ENCODE assay signal across 1 cellular context in the genomic region with DNA sequence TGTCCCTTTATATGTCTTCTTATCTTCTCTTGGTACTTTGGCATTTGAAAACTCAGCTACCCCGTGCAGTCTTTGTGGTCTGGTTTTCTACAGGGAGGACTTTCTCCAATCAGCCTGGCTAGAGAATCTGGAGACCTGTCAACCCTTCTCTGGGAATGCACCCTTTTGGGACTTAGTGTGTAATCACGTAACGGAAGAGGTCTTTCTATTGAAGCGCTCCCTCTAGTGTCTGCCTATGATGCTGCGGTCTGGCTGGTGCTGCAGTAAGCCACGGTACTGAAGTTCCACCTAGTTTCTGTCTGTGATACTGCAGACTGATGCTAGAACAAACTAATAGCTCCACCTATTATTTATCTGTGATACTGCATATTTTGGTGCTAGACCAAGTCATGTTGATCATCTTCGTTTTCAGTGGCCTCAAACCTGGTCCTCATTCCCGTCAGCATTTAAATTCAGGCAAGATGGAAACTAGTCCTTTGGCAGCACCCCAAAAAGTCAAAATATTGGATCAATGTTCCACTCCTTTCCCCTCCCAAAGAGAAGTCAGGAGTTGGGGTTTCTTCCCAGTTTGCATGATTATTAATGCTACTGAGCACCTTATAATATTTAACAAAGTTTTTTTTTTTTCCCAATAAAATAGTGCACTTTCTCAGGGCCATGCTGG.
TF ChIP-seq lines count a peak whose summit lies in the region.

No MANE protein-coding gene starts in this region.

TF ChIP-seq in K562, 482 proteins besides CTCF, POLR2A, EP300 and RAD21 (continues in another document):
- TF ChIP-seq HEY1 (CRISPR knock-in tag; IDR thresholded peaks at IDR 0.05; ENCODE audit: borderline replicate concordance), result no peak
- TF ChIP-seq, protein P1, sequence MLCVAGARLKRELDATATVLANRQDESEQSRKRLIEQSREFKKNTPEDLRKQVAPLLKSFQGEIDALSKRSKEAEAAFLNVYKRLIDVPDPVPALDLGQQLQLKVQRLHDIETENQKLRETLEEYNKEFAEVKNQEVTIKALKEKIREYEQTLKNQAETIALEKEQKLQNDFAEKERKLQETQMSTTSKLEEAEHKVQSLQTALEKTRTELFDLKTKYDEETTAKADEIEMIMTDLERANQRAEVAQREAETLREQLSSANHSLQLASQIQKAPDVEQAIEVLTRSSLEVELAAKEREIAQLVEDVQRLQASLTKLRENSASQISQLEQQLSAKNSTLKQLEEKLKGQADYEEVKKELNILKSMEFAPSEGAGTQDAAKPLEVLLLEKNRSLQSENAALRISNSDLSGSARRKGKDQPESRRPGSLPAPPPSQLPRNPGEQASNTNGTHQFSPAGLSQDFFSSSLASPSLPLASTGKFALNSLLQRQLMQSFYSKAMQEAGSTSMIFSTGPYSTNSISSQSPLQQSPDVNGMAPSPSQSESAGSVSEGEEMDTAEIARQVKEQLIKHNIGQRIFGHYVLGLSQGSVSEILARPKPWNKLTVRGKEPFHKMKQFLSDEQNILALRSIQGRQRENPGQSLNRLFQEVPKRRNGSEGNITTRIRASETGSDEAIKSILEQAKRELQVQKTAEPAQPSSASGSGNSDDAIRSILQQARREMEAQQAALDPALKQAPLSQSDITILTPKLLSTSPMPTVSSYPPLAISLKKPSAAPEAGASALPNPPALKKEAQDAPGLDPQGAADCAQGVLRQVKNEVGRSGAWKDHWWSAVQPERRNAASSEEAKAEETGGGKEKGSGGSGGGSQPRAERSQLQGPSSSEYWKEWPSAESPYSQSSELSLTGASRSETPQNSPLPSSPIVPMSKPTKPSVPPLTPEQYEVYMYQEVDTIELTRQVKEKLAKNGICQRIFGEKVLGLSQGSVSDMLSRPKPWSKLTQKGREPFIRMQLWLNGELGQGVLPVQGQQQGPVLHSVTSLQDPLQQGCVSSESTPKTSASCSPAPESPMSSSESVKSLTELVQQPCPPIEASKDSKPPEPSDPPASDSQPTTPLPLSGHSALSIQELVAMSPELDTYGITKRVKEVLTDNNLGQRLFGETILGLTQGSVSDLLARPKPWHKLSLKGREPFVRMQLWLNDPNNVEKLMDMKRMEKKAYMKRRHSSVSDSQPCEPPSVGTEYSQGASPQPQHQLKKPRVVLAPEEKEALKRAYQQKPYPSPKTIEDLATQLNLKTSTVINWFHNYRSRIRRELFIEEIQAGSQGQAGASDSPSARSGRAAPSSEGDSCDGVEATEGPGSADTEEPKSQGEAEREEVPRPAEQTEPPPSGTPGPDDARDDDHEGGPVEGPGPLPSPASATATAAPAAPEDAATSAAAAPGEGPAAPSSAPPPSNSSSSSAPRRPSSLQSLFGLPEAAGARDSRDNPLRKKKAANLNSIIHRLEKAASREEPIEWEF (CRISPR knock-in tag; IDR thresholded peaks at IDR 0.05), result no peak
- TF ChIP-seq, protein P2, sequence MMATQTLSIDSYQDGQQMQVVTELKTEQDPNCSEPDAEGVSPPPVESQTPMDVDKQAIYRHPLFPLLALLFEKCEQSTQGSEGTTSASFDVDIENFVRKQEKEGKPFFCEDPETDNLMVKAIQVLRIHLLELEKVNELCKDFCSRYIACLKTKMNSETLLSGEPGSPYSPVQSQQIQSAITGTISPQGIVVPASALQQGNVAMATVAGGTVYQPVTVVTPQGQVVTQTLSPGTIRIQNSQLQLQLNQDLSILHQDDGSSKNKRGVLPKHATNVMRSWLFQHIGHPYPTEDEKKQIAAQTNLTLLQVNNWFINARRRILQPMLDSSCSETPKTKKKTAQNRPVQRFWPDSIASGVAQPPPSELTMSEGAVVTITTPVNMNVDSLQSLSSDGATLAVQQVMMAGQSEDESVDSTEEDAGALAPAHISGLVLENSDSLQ (IDR thresholded peaks at IDR 0.05), result no peak
- TF ChIP-seq, protein P3, sequence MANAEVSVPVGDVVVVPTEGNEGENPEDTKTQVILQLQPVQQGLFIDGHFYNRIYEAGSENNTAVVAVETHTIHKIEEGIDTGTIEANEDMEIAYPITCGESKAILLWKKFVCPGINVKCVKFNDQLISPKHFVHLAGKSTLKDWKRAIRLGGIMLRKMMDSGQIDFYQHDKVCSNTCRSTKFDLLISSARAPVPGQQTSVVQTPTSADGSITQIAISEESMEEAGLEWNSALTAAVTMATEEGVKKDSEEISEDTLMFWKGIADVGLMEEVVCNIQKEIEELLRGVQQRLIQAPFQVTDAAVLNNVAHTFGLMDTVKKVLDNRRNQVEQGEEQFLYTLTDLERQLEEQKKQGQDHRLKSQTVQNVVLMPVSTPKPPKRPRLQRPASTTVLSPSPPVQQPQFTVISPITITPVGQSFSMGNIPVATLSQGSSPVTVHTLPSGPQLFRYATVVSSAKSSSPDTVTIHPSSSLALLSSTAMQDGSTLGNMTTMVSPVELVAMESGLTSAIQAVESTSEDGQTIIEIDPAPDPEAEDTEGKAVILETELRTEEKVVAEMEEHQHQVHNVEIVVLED (CRISPR knock-in tag; IDR thresholded peaks at IDR 0.05), result no peak
- TF ChIP-seq, protein P4, sequence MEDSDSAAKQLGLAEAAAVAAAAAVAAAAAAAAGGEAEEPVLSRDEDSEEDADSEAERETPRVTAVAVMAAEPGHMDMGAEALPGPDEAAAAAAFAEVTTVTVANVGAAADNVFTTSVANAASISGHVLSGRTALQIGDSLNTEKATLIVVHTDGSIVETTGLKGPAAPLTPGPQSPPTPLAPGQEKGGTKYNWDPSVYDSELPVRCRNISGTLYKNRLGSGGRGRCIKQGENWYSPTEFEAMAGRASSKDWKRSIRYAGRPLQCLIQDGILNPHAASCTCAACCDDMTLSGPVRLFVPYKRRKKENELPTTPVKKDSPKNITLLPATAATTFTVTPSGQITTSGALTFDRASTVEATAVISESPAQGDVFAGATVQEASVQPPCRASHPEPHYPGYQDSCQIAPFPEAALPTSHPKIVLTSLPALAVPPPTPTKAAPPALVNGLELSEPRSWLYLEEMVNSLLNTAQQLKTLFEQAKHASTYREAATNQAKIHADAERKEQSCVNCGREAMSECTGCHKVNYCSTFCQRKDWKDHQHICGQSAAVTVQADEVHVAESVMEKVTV (CRISPR knock-in tag; IDR thresholded peaks at IDR 0.05), result peak; percentile 94
- no peak for TF ChIP-seq ZNF717 (CRISPR knock-in tag; IDR thresholded peaks at IDR 0.05)
- no peak for TF ChIP-seq MYBL2 (IDR thresholded peaks at IDR 0.05; ENCODE audit: low read depth)
- TF ChIP-seq MYBL2 (CRISPR knock-in tag; IDR thresholded peaks at IDR 0.05; ENCODE audit: borderline replicate concordance), result no peak
- TF ChIP-seq ATF1 (CRISPR knock-in tag; IDR thresholded peaks at IDR 0.05), result no peak
- peak; percentile 53; the same call in 1 of the 2 replicates for TF ChIP-seq ATF1 (tag; IDR thresholded peaks at IDR 0.05)
- TF ChIP-seq ZC3H4 (CRISPR knock-in tag; IDR thresholded peaks at IDR 0.05; ENCODE audit: borderline replicate concordance), result no peak
- TF ChIP-seq JUN (IDR thresholded peaks at IDR 0.05; ENCODE audit: borderline replicate concordance, low read depth, low read length), result no peak
- no peak for TF ChIP-seq JUN (CRISPR knock-in tag; IDR thresholded peaks at IDR 0.05; ENCODE audit: borderline replicate concordance)
- no peak for TF ChIP-seq PRPF4 (IDR thresholded peaks at IDR 0.05; ENCODE audit: insufficient read depth, low read depth, low read length, poor library complexity, severe bottlenecking)
- TF ChIP-seq, protein P5, sequence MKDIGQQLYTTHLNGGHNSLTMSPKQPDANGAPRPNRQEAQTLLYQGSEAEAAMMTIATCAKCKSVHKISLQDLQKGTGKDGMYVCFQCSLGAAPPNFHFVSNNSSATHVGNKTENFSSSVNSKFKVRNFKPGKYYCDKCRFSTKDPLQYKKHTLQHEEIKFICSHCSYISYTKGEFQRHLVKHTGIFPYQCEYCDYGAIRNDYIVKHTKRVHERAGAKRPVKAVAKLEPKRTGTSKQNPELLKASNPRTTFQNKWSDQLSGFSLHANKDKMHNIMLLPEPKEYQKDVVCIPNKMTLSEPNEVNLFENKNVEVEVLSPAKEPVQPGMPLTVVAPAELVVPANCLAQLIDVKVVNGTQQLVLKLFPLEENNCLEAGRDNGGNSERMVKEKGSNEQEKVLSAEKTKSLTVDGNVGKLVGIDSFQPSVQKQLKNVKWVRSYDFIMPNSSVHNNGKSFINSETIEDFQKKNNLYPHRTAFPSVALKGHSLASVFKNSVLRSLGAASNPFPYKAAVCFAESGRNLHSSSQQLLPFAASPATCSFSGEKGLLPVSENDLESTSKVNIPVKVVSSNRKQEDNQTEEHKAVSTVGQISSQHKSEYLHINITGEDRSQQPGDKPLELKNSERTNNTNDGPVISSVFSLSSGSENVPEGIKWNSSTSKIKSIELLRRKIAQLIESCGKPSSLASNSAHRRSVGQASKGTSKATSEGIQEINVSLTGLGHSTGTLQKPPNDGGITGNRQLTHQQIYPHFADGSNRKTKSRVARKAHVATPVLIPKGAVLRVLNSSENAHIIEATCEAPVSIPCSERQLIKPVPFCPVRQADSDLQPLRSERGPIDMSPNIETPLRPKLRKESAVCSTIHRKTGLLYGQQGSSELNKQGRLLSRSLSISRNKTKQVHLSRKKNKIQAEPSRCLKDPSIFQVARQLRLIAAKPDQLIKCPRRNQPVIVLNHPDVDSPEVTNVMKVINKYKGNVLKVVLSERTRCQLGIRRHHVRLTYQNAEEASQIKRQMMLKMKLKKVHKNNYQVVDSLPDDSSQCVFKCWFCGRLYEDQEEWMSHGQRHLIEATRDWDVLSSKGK (CRISPR knock-in tag; IDR thresholded peaks at IDR 0.05), result no peak
- TF ChIP-seq ZNF764 (CRISPR knock-in tag; IDR thresholded peaks at IDR 0.05; ENCODE audit: low read depth), result no peak
- peak; percentile 35; the same call in 1 of the 2 replicates for TF ChIP-seq HCFC1 (IDR thresholded peaks at IDR 0.05; ENCODE audit: low read depth, low read length)
- TF ChIP-seq NFIC (IDR thresholded peaks at IDR 0.05), result 0 out of 2 replicates have a peak, but pooled peaks have one; percentile 6
- peak; percentile 39; the same call in 1 of the 2 replicates for TF ChIP-seq JUND (IDR thresholded peaks at IDR 0.05; ENCODE audit: borderline replicate concordance, low read depth, low read length)
- no peak for TF ChIP-seq JUND (tag; IDR thresholded peaks at IDR 0.05; ENCODE audit: borderline replicate concordance, low read depth, low read length)
- TF ChIP-seq ZNF24 (IDR thresholded peaks at IDR 0.05), result no peak; the same call in 1 of the 2 replicates
- TF ChIP-seq, protein P6, sequence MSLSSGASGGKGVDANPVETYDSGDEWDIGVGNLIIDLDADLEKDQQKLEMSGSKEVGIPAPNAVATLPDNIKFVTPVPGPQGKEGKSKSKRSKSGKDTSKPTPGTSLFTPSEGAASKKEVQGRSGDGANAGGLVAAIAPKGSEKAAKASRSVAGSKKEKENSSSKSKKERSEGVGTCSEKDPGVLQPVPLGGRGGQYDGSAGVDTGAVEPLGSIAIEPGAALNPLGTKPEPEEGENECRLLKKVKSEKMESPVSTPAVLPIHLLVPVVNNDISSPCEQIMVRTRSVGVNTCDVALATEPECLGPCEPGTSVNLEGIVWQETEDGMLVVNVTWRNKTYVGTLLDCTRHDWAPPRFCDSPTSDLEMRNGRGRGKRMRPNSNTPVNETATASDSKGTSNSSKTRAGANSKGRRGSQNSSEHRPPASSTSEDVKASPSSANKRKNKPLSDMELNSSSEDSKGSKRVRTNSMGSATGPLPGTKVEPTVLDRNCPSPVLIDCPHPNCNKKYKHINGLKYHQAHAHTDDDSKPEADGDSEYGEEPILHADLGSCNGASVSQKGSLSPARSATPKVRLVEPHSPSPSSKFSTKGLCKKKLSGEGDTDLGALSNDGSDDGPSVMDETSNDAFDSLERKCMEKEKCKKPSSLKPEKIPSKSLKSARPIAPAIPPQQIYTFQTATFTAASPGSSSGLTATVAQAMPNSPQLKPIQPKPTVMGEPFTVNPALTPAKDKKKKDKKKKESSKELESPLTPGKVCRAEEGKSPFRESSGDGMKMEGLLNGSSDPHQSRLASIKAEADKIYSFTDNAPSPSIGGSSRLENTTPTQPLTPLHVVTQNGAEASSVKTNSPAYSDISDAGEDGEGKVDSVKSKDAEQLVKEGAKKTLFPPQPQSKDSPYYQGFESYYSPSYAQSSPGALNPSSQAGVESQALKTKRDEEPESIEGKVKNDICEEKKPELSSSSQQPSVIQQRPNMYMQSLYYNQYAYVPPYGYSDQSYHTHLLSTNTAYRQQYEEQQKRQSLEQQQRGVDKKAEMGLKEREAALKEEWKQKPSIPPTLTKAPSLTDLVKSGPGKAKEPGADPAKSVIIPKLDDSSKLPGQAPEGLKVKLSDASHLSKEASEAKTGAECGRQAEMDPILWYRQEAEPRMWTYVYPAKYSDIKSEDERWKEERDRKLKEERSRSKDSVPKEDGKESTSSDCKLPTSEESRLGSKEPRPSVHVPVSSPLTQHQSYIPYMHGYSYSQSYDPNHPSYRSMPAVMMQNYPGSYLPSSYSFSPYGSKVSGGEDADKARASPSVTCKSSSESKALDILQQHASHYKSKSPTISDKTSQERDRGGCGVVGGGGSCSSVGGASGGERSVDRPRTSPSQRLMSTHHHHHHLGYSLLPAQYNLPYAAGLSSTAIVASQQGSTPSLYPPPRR (CRISPR knock-in tag; IDR thresholded peaks at IDR 0.05; ENCODE audit: borderline replicate concordance), result no peak
- no peak for TF ChIP-seq TARDBP (IDR thresholded peaks at IDR 0.05)
- TF ChIP-seq, protein P7, sequence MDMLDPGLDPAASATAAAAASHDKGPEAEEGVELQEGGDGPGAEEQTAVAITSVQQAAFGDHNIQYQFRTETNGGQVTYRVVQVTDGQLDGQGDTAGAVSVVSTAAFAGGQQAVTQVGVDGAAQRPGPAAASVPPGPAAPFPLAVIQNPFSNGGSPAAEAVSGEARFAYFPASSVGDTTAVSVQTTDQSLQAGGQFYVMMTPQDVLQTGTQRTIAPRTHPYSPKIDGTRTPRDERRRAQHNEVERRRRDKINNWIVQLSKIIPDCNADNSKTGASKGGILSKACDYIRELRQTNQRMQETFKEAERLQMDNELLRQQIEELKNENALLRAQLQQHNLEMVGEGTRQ (CRISPR knock-in tag; IDR thresholded peaks at IDR 0.05), result no peak
- no peak for TF ChIP-seq FOXM1 (IDR thresholded peaks at IDR 0.05; ENCODE audit: low read depth)
- TF ChIP-seq FOXM1 (CRISPR knock-in tag; IDR thresholded peaks at IDR 0.05; ENCODE audit: low read depth), result no peak
- TF ChIP-seq ATF7 (IDR thresholded peaks at IDR 0.05), result peak; percentile 55; the same call in 1 of the 2 replicates
- peak; percentile 81 for TF ChIP-seq SMC3 (conservative IDR thresholded peaks at IDR 0.05; ENCODE audit: insufficient read depth, low read depth, low read length)
- 0 out of 2 replicates have a peak, but pooled peaks have one; percentile 33 for TF ChIP-seq SP1 (CRISPR knock-in tag; IDR thresholded peaks at IDR 0.05)
- TF ChIP-seq RB1 (IDR thresholded peaks at IDR 0.05; ENCODE audit: low read depth), result peak; percentile 58; the same call in 1 of the 2 replicates
- TF ChIP-seq FOXK2 (conservative IDR thresholded peaks at IDR 0.05 in 1 of 2, IDR thresholded peaks at IDR 0.05 in 1 of 2; ENCODE audit: low read depth in 2 of 2), result no peak
- no peak for TF ChIP-seq ZBTB1 (CRISPR knock-in tag; IDR thresholded peaks at IDR 0.05; ENCODE audit: borderline replicate concordance, low read depth)
- TF ChIP-seq CHCHD3 (CRISPR knock-in tag; IDR thresholded peaks at IDR 0.05), result no peak
- 0 out of 2 replicates have a peak, but pooled peaks have one; percentile 35 for TF ChIP-seq CTBP1 (IDR thresholded peaks at IDR 0.05; ENCODE audit: borderline replicate concordance)
- TF ChIP-seq KLF16 (IDR thresholded peaks at IDR 0.05), result peak; percentile 70; the same call in 1 of the 2 replicates
- TF ChIP-seq KLF10 (CRISPR knock-in tag; IDR thresholded peaks at IDR 0.05), result no peak
